ENCODE assay signal across 8 cellular contexts in genomic region chr19:17847538-17848366, GRCh38. TPM values are rescaled to one million over a fixed set of nuclear protein-coding genes. Genes with fewer than 3 reads are reported as not detected.
DNase-seq lines count a peak whose midpoint lies in the region; ATAC-seq and TF ChIP-seq lines count a peak whose summit lies in the region.

JAK3 (minus strand) TSS chr19:17847982; CDS start chr19:17844417, 3,565 bp downstream.

- TF ChIP-seq POLR2A in gastroesophageal sphincter (IDR thresholded peaks at IDR 0.05) = no peak

- H3K9ac ChIP-seq in GM23248 = peak within 1 kb of the TSS; percentile 86

- POLR2A ChIA-PET in Panc1 (lab: Charles Lee) = no interaction called here

- TF ChIP-seq CTCF in Panc1 (IDR thresholded peaks at IDR 0.05) (no peak), gastroesophageal sphincter (IDR thresholded peaks at IDR 0.05) (no peak), osteoblast (IDR thresholded peaks at IDR 0.05; ENCODE audit: extremely low read depth, low read depth, low read length) (no peak)

- in situ Hi-C loops in GM23248 (cut with MboI) (no loop called here), Panc1 (cut with HindIII; ENCODE audit: low pct_unique_long_range_greater_than_20kb, low sequenced_read_pairs) (no loop called here)

- peak within 1 kb of the TSS; percentile 78 for H3K4me2 ChIP-seq in GM23248 (ENCODE audit: unreplicated experiment)
- peak within 1 kb of the TSS; percentile 72 for H3K4me2 ChIP-seq in osteoblast (ENCODE audit: insufficient read depth, low read length)

- H2AFZ ChIP-seq in GM23248 (peak within 1 kb of the TSS; percentile 93), osteoblast (ENCODE audit: low read length) (peak within 1 kb of the TSS; percentile 85)

- peak within 1 kb of the TSS; percentile 63 for H3K27ac ChIP-seq in GM23248
- H3K27ac ChIP-seq in Panc1 (ENCODE audit: low read length) = peak within 1 kb of the TSS; percentile 39; the same call in 1 of the 2 replicates
- H3K27ac ChIP-seq in gastroesophageal sphincter = peak within 1 kb of the TSS in 3 of 4 donors; percentile 69 to 74 (median 69)
- peak within 1 kb of the TSS; percentile 37 for H3K27ac ChIP-seq in osteoblast (ENCODE audit: low read depth, low read length)

- no peaks in the 10 kb centered on the region for H3K79me2 ChIP-seq in GM23248 (ENCODE audit: insufficient read depth)
- no peaks in the 10 kb centered on the region for H3K79me2 ChIP-seq in osteoblast (ENCODE audit: insufficient read depth, low read length)

- intact Hi-C loops in Panc1 (cut with micrococcal nuclease; ENCODE audit: unreplicated experiment) = no loop called here

- no peaks in the 10 kb centered on the region for H3K9me2 ChIP-seq in GM23248 (ENCODE audit: insufficient read depth)

- H4K20me1 ChIP-seq in GM23248 (ENCODE audit: insufficient read depth) (no peaks in the 10 kb centered on the region), osteoblast (ENCODE audit: insufficient read depth, low read length) (no peaks in the 10 kb centered on the region)

- H3K4me1 ChIP-seq in GM23248 (ENCODE audit: insufficient read depth) (peaks cover 5% of the 10 kb centered on the region; the same call in 1 of the 2 replicates), Panc1 (ENCODE audit: control insufficient read depth, insufficient read depth, low read length) (peaks cover 4% of the 10 kb centered on the region; the same call in 1 of the 2 replicates), gastroesophageal sphincter (peaks cover 0 to 26% (median 0%) of the 10 kb centered on the region in 3 donors), osteoblast (ENCODE audit: insufficient read depth, low read length) (peaks cover 9% of the 10 kb centered on the region)

- H3K9me3 ChIP-seq in GM23248 (ENCODE audit: low read depth) = no peaks in the 10 kb centered on the region
- H3K9me3 ChIP-seq in Panc1 (ENCODE audit: control insufficient read depth, insufficient read depth, low read depth, low read length) = no peaks in the 10 kb centered on the region
- H3K9me3 ChIP-seq in gastroesophageal sphincter = no peaks in the 10 kb centered on the region
- no peaks in the 10 kb centered on the region for H3K9me3 ChIP-seq in osteoblast (ENCODE audit: low read depth, low read length)

- BruUV-seq in Panc1 (replicated peaks; lab: Mats Ljungman, UMichigan) = no TSS peak

- 9 to 15% methylated on average over 21 to 40 of the region's 40 CpGs for WGBS in GM23248 (ENCODE audit: low coverage in 1 of 2, low lambda C conversion rate in 2 of 2, missing lambda C conversion rate in 2 of 2), 2 experiments
- WGBS in gastroesophageal sphincter (ENCODE audit: low coverage in 1 of 2), 2 donors = 2 to 22% methylated on average over 7 of the region's 40 CpGs

- ATAC-seq in Panc1 (peak; percentile 71), gastroesophageal sphincter (peak; percentile 44)

- DNase-seq in COLO829 (ENCODE audit: low spot score) (peak; percentile 63), GM23248 (peak; percentile 87), Panc1 (ENCODE audit: low read depth, low spot score) (no peak), activated gamma-delta T cell (lab: John Stamatoyannopoulos, UW) (peak; percentile 69), osteoblast (ENCODE audit: insufficient read length, low spot score, missing footprints) (peak; percentile 99), superior temporal gyrus (ENCODE audit: extremely low spot score) (peak; percentile 16), NCI-H1694 treated with DMSO at 0.1 percent for 48 hours (lab: John Stamatoyannopoulos, UW) (no peak)

- H3K4me3 ChIP-seq in GM23248 = peak within 1 kb of the TSS; percentile 67
- peak within 1 kb of the TSS in 1 of 2 experiments; percentile 18; a peak in 2 of 4 replicates for H3K4me3 ChIP-seq in Panc1 (ENCODE audit: low read depth in 2 of 2, low read length in 2 of 2)
- peak within 1 kb of the TSS; percentile 8 to 48 for H3K4me3 ChIP-seq in gastroesophageal sphincter
- H3K4me3 ChIP-seq in osteoblast (ENCODE audit: insufficient read depth, low read length) = peak within 1 kb of the TSS; percentile 72

- 0 out of 2 replicates have a peak, but pooled peaks cover 5% of the 10 kb centered on the region for H3F3A ChIP-seq in GM23248 (ENCODE audit: insufficient read depth)

- CTCF ChIA-PET in Panc1 (lab: Charles Lee) = interaction anchor here (0.5 kb wide), 1 partner anchor 11 kb away, joined by 3 read pairs; no protein-coding TSS in a partner anchor

- TF ChIP-seq EP300 in gastroesophageal sphincter (IDR thresholded peaks at IDR 0.05) = no peak

- H3K27me3 ChIP-seq in GM23248 (replicated peaks; ENCODE audit: insufficient read depth) (no peaks in the 10 kb centered on the region), Panc1 (ENCODE audit: control insufficient read depth, insufficient read depth, low read length) (no peaks in the 10 kb centered on the region), gastroesophageal sphincter (peaks cover 63% of the 10 kb centered on the region), osteoblast (ENCODE audit: insufficient read depth, low read length) (no peaks in the 10 kb centered on the region)

- H3K36me3 ChIP-seq in GM23248 (ENCODE audit: low read depth) (no peaks in the 10 kb centered on the region), Panc1 (ENCODE audit: control insufficient read depth, insufficient read depth, low read length) (no peaks in the 10 kb centered on the region), gastroesophageal sphincter (no peaks in the 10 kb centered on the region), osteoblast (ENCODE audit: insufficient read depth, low read length) (no peaks in the 10 kb centered on the region)

RNA-seq across cellular contexts. Expression of gene JAK3, which starts in this region (rescaled TPM):
- total RNA-seq in GM23248 (2014; rRNA removed; shearing (Covaris generic)) = 5.9 and 8.7 TPM in 2 replicates
- 4.1 and 5.0 TPM in 2 replicates for polyA plus RNA-seq in GM23248 (2016; fragmentation: Nextera tagmentation; extraction: Ambion mirVana)
- total RNA-seq in Panc1 (2021; ENCODE audit: unreplicated experiment) (2.1 TPM), gastroesophageal sphincter (1 to 10 TPM; 1.2 to 5.9 (median 2.3) TPM), osteoblast (1.8 and 2.4 TPM in 2 replicates)
- polyA plus RNA-seq in Panc1 (2012; ENCODE audit: insufficient read length) = 1.7 TPM

Comparison
In these comparisons a context has a peak if more than half of its experiments do, and no peak if none do; other contexts are left out.
1. DNase-seq: peak in COLO829 (single experiment), GM23248 (single experiment), activated gamma-delta T cell (single experiment), osteoblast (single experiment) and superior temporal gyrus (single experiment); none in Panc1 (single experiment) and NCI-H1694 treated with DMSO at 0.1 percent for 48 hours (single experiment).
2. Peak in every context shown above with its lines, with median percentiles within 50 percentile points of each other: H3K27ac ChIP-seq.